ENCODE assay signal across 14 cellular contexts in genomic region chr2:196587739-196588138, GRCh38. TPM values are rescaled to one million over a fixed set of nuclear protein-coding genes. Genes with fewer than 3 reads are reported as not detected.
DNase-seq lines count a peak whose midpoint lies in the region; TF ChIP-seq lines count a peak whose summit lies in the region.
"Had no signal": no experiment of that assay in that cellular context is flagged by ENCODE, and none has a peak within 500 bp of the region (broad histone marks: within the 10 kb centered on the region; RNA-seq: fewer than 3 reads in every experiment).

No MANE protein-coding gene starts in this region.

- no peak overlapping the region for H3K4me2 ChIP-seq in neural progenitor cell

- H4K20me1 ChIP-seq in neural progenitor cell (ENCODE audit: low read depth), result no peaks in the 10 kb centered on the region

- no peak overlapping the region for H3K4me3 ChIP-seq in HEK293 (ENCODE audit: low read depth, low read length)
- peak overlapping the region in 7 of 59 donors; percentile 17 to 57 (median 41) for H3K4me3 ChIP-seq in dorsolateral prefrontal cortex
- H3K4me3 ChIP-seq in neural progenitor cell, result no peak overlapping the region

- DNase-seq in dorsolateral prefrontal cortex, result no peak
- no peak for DNase-seq in D341Med (ENCODE audit: low spot score)
- no peak for DNase-seq in neural progenitor cell (ENCODE audit: low spot score)
- DNase-seq: CD8-positive, alpha-beta T cell; COR-L47; EL; GOT3; H9; KBM-7 had no signal

- H3F3A ChIP-seq in neural progenitor cell (ENCODE audit: low read depth), result peaks cover 9% of the 10 kb centered on the region

- H3K9me3 ChIP-seq in HEK293 (ENCODE audit: control insufficient read depth, insufficient read depth, low read depth, low read length) (no peaks in the 10 kb centered on the region), neural progenitor cell (ENCODE audit: low read depth) (no peaks in the 10 kb centered on the region)

- TF ChIP-seq CTCF in HEK293 (tag by site-specific recombination; IDR thresholded peaks at IDR 0.05), result no peak
- TF ChIP-seq CTCF in dorsolateral prefrontal cortex (IDR thresholded peaks at IDR 0.05 in 54 of 56, conservative IDR thresholded peaks at IDR 0.05 in 2 of 56; ENCODE audit: low read depth in 1 of 56, partially characterized antibody in 56 of 56), result no peak
- TF ChIP-seq CTCF in neural progenitor cell (IDR thresholded peaks at IDR 0.05), result no peak

- H3K9ac ChIP-seq in neural progenitor cell, result no peak overlapping the region

- H3K4me1 Mint-ChIP-seq in neural progenitor cell, result peaks cover 32% of the 10 kb centered on the region

- no peaks in the 10 kb centered on the region for H3K36me3 Mint-ChIP-seq in neural progenitor cell
- H3K36me3 Mint-ChIP-seq: CD8-positive, alpha-beta T cell had no signal

- no peaks in the 10 kb centered on the region for H3K79me2 ChIP-seq in neural progenitor cell (ENCODE audit: low read depth)

- H3K4me1 ChIP-seq in HEK293 (ENCODE audit: control insufficient read depth, insufficient read depth, low read length), result peaks cover 21% of the 10 kb centered on the region
- H3K4me1 ChIP-seq in neural progenitor cell, result peaks cover 13% of the 10 kb centered on the region

- H3K9me3 Mint-ChIP-seq in neural progenitor cell, result no peaks in the 10 kb centered on the region
- H3K9me3 Mint-ChIP-seq: CD8-positive, alpha-beta T cell; H9 had no signal

- POLR2A ChIA-PET in HEK293 (lab: Yijun Ruan, JAX), result no interaction called here

- H3K4me3 Mint-ChIP-seq in neural progenitor cell, result no peak overlapping the region
- H3K4me3 Mint-ChIP-seq: CD14-positive monocyte; CD8-positive, alpha-beta T cell; H9 had no signal

- H3K27me3 ChIP-seq in dorsolateral prefrontal cortex, result peaks cover 0 to 4% (median 0%) of the 10 kb centered on the region in 45 donors
- H3K27me3 ChIP-seq in neural progenitor cell, result peaks cover 21% of the 10 kb centered on the region

- no peak overlapping the region for H3K27ac Mint-ChIP-seq in neural progenitor cell
- H3K27ac Mint-ChIP-seq: CD14-positive monocyte; CD8-positive, alpha-beta T cell; H9 had no signal

- H3K36me3 ChIP-seq in HEK293 (ENCODE audit: control insufficient read depth in 2 of 2, insufficient read depth in 1 of 2, low read length in 2 of 2) (no peaks in the 10 kb centered on the region), neural progenitor cell (no peaks in the 10 kb centered on the region)

- H3K27ac ChIP-seq in HEK293 (ENCODE audit: extremely low read depth, low read depth, low read length), result no peak overlapping the region
- H3K27ac ChIP-seq in angular gyrus (ENCODE audit: low read depth, low read length), result peak overlapping the region; percentile 53
- peak overlapping the region in 58 of 59 donors; percentile 46 to 99 (median 94) for H3K27ac ChIP-seq in dorsolateral prefrontal cortex
- peak overlapping the region; percentile 57 for H3K27ac ChIP-seq in temporal lobe (ENCODE audit: low read depth, low read length)
- H3K27ac ChIP-seq in neural progenitor cell, result no peak overlapping the region

- no peak overlapping the region for H2AFZ ChIP-seq in neural progenitor cell (replicated peaks)

- H3K27me3 Mint-ChIP-seq in neural progenitor cell (ENCODE audit: insufficient read depth, low read depth), result peaks cover 3% of the 10 kb centered on the region

- intact Hi-C loops in dorsolateral prefrontal cortex (cut with DNase I), result no loop called here

- CTCF ChIA-PET in HEK293 (lab: Yijun Ruan, JAX), result no interaction called here

TF ChIP-seq in HEK293, 187 proteins besides CTCF, POLR2A, EP300 and RAD21:
- TF ChIP-seq ZNF623 (tag by site-specific recombination; IDR thresholded peaks at IDR 0.05), result peak; percentile 73
- TF ChIP-seq ZNF2 (tag by site-specific recombination; IDR thresholded peaks at IDR 0.05), result no peak
TF ChIP-seq in HEK293: peak in this region for 1.

RNA-seq across cellular contexts. Expression of gene HECW2, which starts 5.6 kb away (rescaled TPM):
- total RNA-seq in dorsolateral prefrontal cortex (100 to 1,000 TPM in 3 of 120 experiments, 10 to 100 TPM in 117; 49.6 to 107 (median 77.3) TPM), temporal lobe (28.0 TPM), neural progenitor cell (ENCODE audit: low replicate concordance) (7.3 and 8.6 TPM in 2 replicates)
- total RNA-seq: HT-29 had no signal

RNA-seq across cellular contexts. Expression of gene CCDC150, which starts 51.8 kb away (rescaled TPM):
- total RNA-seq in dorsolateral prefrontal cortex (10 to 100 TPM in 2 of 120 experiments, 1 to 10 TPM in 117, under 1 TPM in 1; 0.67 to 10.5 (median 4.1) TPM), temporal lobe (3.4 TPM), neural progenitor cell (ENCODE audit: low replicate concordance) (56.1 and 69.4 TPM in 2 replicates)

Comparison
In these comparisons a context has a peak if more than half of its experiments do, and no peak if none do; other contexts are left out.
1. H3K27ac ChIP-seq: peak in angular gyrus (single experiment), dorsolateral prefrontal cortex (58 of 59) and temporal lobe (single experiment); none in HEK293 (single experiment) and neural progenitor cell (single experiment).